Comparison of ENCODE assay signal across 8 cellular contexts in genomic region chr9:122099271-122099869, GRCh38. TPM values are rescaled to one million over a fixed set of nuclear protein-coding genes. Genes with fewer than 3 reads are reported as not detected.
DNase-seq lines count a peak whose midpoint lies in the region; ATAC-seq and TF ChIP-seq lines count a peak whose summit lies in the region.

No MANE protein-coding gene starts in this region.

- H3K4me3 Mint-ChIP-seq in activated CD4-positive, alpha-beta T cell treated with anti-CD3 and anti-CD28 coated beads, Interleukin-2, amount 10 ng/mL, durations not matched to agents 7 days and 5 days: no peak overlapping the region

- ATAC-seq in HG03045 (IDR thresholded peaks at IDR 0.05; ENCODE audit: unreplicated experiment) (peak; percentile 46), HG03135 (IDR thresholded peaks at IDR 0.05; ENCODE audit: unreplicated experiment) (no peak)

- H3K27ac Mint-ChIP-seq in activated CD4-positive, alpha-beta T cell treated with anti-CD3 and anti-CD28 coated beads, Interleukin-2, amount 10 ng/mL, durations not matched to agents 7 days and 5 days: no peak overlapping the region

- no peaks in the 10 kb centered on the region for H3K36me3 ChIP-seq in colonic mucosa
- no peaks in the 10 kb centered on the region for H3K36me3 ChIP-seq in liver (ENCODE audit: control insufficient read depth in 4 of 4, insufficient read depth in 3 of 4, low read depth in 1 of 4, low read length in 3 of 4)

- peaks cover 14% of the 10 kb centered on the region for H3K4me1 Mint-ChIP-seq in activated CD4-positive, alpha-beta T cell treated with anti-CD3 and anti-CD28 coated beads, Interleukin-2, amount 10 ng/mL, durations not matched to agents 7 days and 5 days

- no peak overlapping the region for H3K27ac ChIP-seq in colonic mucosa
- no peak overlapping the region for H3K27ac ChIP-seq in liver (ENCODE audit: low read depth in 1 of 2, low read length in 2 of 2)

- H3K27me3 Mint-ChIP-seq in activated CD4-positive, alpha-beta T cell treated with anti-CD3 and anti-CD28 coated beads, Interleukin-2, amount 10 ng/mL, durations not matched to agents 7 days and 5 days: peaks cover 19% of the 10 kb centered on the region

- 38% methylated on average over 16 of the region's 16 CpGs for WGBS in liver

- no peaks in the 10 kb centered on the region for H3K27me3 ChIP-seq in colonic mucosa
- no peaks in the 10 kb centered on the region for H3K27me3 ChIP-seq in liver (ENCODE audit: control insufficient read depth in 4 of 4, insufficient read depth in 4 of 4, low read length in 3 of 4)

- H3K9me3 ChIP-seq in colonic mucosa: no peaks in the 10 kb centered on the region
- peaks cover 0 to 6% (median 0%) of the 10 kb centered on the region in 4 donors for H3K9me3 ChIP-seq in liver (ENCODE audit: control insufficient read depth in 4 of 4, low read length in 3 of 4)

- H3K4me3 ChIP-seq in colonic mucosa (no peak overlapping the region), liver (ENCODE audit: low read depth in 1 of 3, low read length in 3 of 3) (no peak overlapping the region)

- H3K9me3 Mint-ChIP-seq in activated CD4-positive, alpha-beta T cell treated with anti-CD3 and anti-CD28 coated beads, Interleukin-2, amount 10 ng/mL, durations not matched to agents 7 days and 5 days: peaks cover 9% of the 10 kb centered on the region

- H3K4me1 ChIP-seq in colonic mucosa: no peaks in the 10 kb centered on the region
- H3K4me1 ChIP-seq in liver (ENCODE audit: control insufficient read depth in 4 of 4, insufficient read depth in 4 of 4, low read length in 3 of 4): peaks cover 0 to 3% (median 0%) of the 10 kb centered on the region in 4 donors

- H3K9ac ChIP-seq in colonic mucosa (ENCODE audit: low read depth in 2 of 2, low read length in 2 of 2) (no peak overlapping the region), liver (ENCODE audit: low read depth in 1 of 2, low read length in 2 of 2) (no peak overlapping the region)

- TF ChIP-seq CTCF in GM10248 (IDR thresholded peaks at IDR 0.05; ENCODE audit: control extremely low read depth, extremely low read depth, low read depth, missing control alignments): peak; percentile 89
- peak; percentile 71 for TF ChIP-seq CTCF in colonic mucosa (IDR thresholded peaks at IDR 0.05)
- TF ChIP-seq CTCF in liver (IDR thresholded peaks at IDR 0.05; ENCODE audit: low read depth, low read length, missing input control): peak; percentile 81

- no peaks in the 10 kb centered on the region for H3K36me3 Mint-ChIP-seq in activated CD4-positive, alpha-beta T cell treated with anti-CD3 and anti-CD28 coated beads, Interleukin-2, amount 10 ng/mL, durations not matched to agents 7 days and 5 days (ENCODE audit: low read depth)

- TF ChIP-seq RAD21 in liver (IDR thresholded peaks at IDR 0.05): peak; percentile 84 to 87

- POLR2A ChIA-PET in GM10248 (lab: Yijun Ruan, JAX): no interaction called here
- POLR2A ChIA-PET in activated CD4-positive, alpha-beta T cell treated with anti-CD3 and anti-CD28 coated beads, Interleukin-2, amount 10 ng/mL, durations not matched to agents 7 days and 5 days (lab: Charles Lee): no interaction called here

- intact Hi-C loops in colonic mucosa (cut with DNase I): loop anchor here (5.0 to 10.0 kb wide), 2 partner anchors 353 to 555 kb away; no protein-coding TSS in a partner anchor

- DNase-seq in GM10248 (ENCODE audit: extremely low spot score) (peak; percentile 80), NCI-H69 (lab: John Stamatoyannopoulos, UW) (peak; percentile 82), colonic mucosa (peak; percentile 90)
- DNase-seq in activated CD4-positive, alpha-beta T cell treated with anti-CD3 and anti-CD28 coated beads, Interleukin-2, amount 10 ng/mL, durations not matched to agents 7 days and 5 days: peak; percentile 85
- DNase-seq in stimulated activated CD4-positive, alpha-beta T cell treated with anti-CD3 and anti-CD28 coated beads, TNF-alpha, amount 100 ng/mL, for 1 hour (ENCODE audit: low read depth in 3 of 3, low spot score in 1 of 3): peak; percentile 46 to 74 (median 59)

- CTCF ChIA-PET in GM10248 (lab: Yijun Ruan, JAX): interaction anchor here (0.6 to 5.8 kb wide), 47 partner anchors 10 to 717 kb away, joined by 3 to 150 read pairs (median 5); partner anchors contain the start of gene MORN5
- CTCF ChIA-PET in activated CD4-positive, alpha-beta T cell treated with anti-CD3 and anti-CD28 coated beads, Interleukin-2, amount 10 ng/mL, durations not matched to agents 7 days and 5 days (lab: Charles Lee): interaction anchor here (0.8 to 3.4 kb wide), 12 partner anchors 9 to 251 kb away, joined by 3 to 40 read pairs (median 4); no protein-coding TSS in a partner anchor

TF ChIP-seq in liver, 16 proteins besides CTCF, POLR2A, EP300 and RAD21:
- TF ChIP-seq TAF1 (conservative IDR thresholded peaks at IDR 0.05) (no peak), FOXA2 (IDR thresholded peaks at IDR 0.05) (no peak), RXRA (IDR thresholded peaks at IDR 0.05) (peak in 1 of 2 donors; percentile 18), FOXA1 (IDR thresholded peaks at IDR 0.05) (no peak), HNF4G (IDR thresholded peaks at IDR 0.05) (no peak), JUND (IDR thresholded peaks at IDR 0.05) (no peak), ATF3 (IDR thresholded peaks at IDR 0.05) (no peak), SP1 (IDR thresholded peaks at IDR 0.05) (no peak), NR2F2 (IDR thresholded peaks at IDR 0.05) (peak; percentile 92)

RNA-seq across cellular contexts. Expression of gene TTLL11, which starts 6.3 kb away (rescaled TPM):
- 1 to 10 TPM; 2.6 to 3.1 TPM for total RNA-seq in activated CD4-positive, alpha-beta T cell treated with anti-CD3 and anti-CD28 coated beads, Interleukin-2, amount 10 ng/mL, durations not matched to agents 7 days and 5 days
- 1 to 10 TPM; 5.1 to 5.5 TPM for total RNA-seq in colonic mucosa
- total RNA-seq in liver: 1 to 10 TPM; 2.9 to 4.4 TPM
- polyA plus RNA-seq in liver: 1 to 10 TPM; 1.4 to 4.5 TPM
